ENCODE assay signal across 24 cellular contexts in the genomic region with DNA sequence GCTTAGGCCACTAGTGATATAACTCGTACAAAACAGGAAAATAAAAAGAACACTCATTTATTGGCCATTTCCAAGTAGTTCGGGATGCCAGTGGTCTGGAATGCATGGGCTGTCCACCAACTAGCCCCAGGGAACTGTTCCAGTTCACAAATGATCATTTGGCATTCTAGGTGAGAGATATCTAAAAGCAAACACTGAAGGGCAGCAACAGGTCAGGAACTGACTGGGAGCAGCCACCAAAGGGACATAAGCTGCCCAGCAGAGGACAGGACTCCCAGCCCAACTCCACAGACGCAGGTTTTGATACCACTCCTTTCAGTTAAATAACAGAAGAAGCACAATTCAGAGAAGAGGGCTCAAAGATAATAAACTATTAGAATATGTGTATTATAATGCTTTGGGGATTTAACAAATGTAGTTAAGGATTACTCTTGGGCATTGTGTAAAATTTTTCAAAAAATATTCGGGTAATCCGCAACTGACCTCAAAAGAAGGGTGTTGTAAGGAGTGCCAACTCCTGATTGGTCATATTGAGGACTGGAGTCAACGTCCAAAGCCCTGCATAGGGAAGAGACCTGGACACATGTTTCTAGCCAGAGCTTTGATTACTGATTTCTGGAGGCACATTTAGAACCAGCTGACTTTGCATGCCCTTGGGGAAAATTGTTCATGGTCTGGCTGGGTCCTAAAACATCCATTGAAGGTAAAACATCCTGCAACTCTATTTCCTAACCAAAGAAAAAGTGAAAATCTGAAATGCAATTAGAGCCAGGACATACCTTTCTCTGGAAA.
"Had no signal": no experiment of that assay in that cellular context is flagged by ENCODE, and none has a peak within 500 bp of the region (broad histone marks: within the 10 kb centered on the region; RNA-seq: fewer than 3 reads in every experiment).

No MANE protein-coding gene starts in this region.

- H3K36me3 ChIP-seq: brain microvascular endothelial cell, cardiac muscle cell, WERI-Rb-1 had no signal

- ATAC-seq: activated CD4-positive, alpha-beta T cell treated with anti-CD3 and anti-CD28 coated beads for 36 hours; activated T-helper 17 cell treated with anti-CD3 and anti-CD28 coated beads, Interleukin-2, amount 50 U/mL, for 72 hours; Right ventricle myocardium inferior had no signal

- DNase-seq: activated CD4-positive, alpha-beta memory T cell treated with anti-CD3 and anti-CD28 coated beads, Interleukin-2, amount 10 ng/mL, durations not matched to agents 7 days and 5 days; activated CD4-positive, alpha-beta T cell treated with anti-CD3 and anti-CD28 coated beads for 36 hours; activated CD4-positive, alpha-beta T cell treated with anti-CD3 and anti-CD28 coated beads, Interleukin-2, amount 50 U/mL, for 1 hour; activated gamma-delta T cell; activated naive CD4-positive, alpha-beta T cell treated with anti-CD3 and anti-CD28 coated beads for 36 hours; activated T-cell treated with anti-CD3 and anti-CD28 coated beads for 4 hours; activated T-cell treated with anti-CD3 and anti-CD28 coated beads, Interleukin-2, amount 50 U/mL, for 48 hours; amygdala; brain microvascular endothelial cell; cerebellar nuclear complex; KG1; NCI-H1105; NCI-H1436; NCI-H187; NCI-H2081; NCI-H524; RPMI8226; T-helper 1 cell; WERI-Rb-1 had no signal

- H3K27me3 ChIP-seq: brain microvascular endothelial cell, cardiac muscle cell had no signal

- FAIRE-seq: astrocyte had no signal

- H3K4me3 ChIP-seq: cardiac muscle cell, SK-N-MC had no signal

- H3K27ac ChIP-seq: brain microvascular endothelial cell, cardiac muscle cell, SK-N-MC, WERI-Rb-1 had no signal
